Comparison of ENCODE assay signal across 1 cellular context in genomic region chr22:24179478-24180210, GRCh38.
TF ChIP-seq lines count a peak whose summit lies in the region.

No MANE protein-coding gene starts in this region.

TF ChIP-seq in HepG2, 621 proteins besides CTCF, POLR2A, EP300 and RAD21:
- no peak for TF ChIP-seq XRCC5 (optimal IDR thresholded peaks at IDR 0.05; ENCODE audit: low read length)
- no peak for TF ChIP-seq ZNF839 (CRISPR knock-in tag; IDR thresholded peaks at IDR 0.05; ENCODE audit: borderline replicate concordance)
- TF ChIP-seq AGO2 (optimal IDR thresholded peaks at IDR 0.05; ENCODE audit: low read depth, low read length), result peak; percentile 81
- TF ChIP-seq RELA (CRISPR knock-in tag; IDR thresholded peaks at IDR 0.05), result no peak
- TF ChIP-seq HINFP (CRISPR knock-in tag; IDR thresholded peaks at IDR 0.05; ENCODE audit: low read depth), result no peak
- TF ChIP-seq CREB1 (IDR thresholded peaks at IDR 0.05), result no peak
- no peak for TF ChIP-seq CREB1 (CRISPR knock-in tag; IDR thresholded peaks at IDR 0.05)
- peak; percentile 93 for TF ChIP-seq RBM22 (optimal IDR thresholded peaks at IDR 0.05; ENCODE audit: low read length)
- TF ChIP-seq ZNF232 (CRISPR knock-in tag; IDR thresholded peaks at IDR 0.05; ENCODE audit: borderline replicate concordance), result no peak
- no peak for TF ChIP-seq PAWR (CRISPR knock-in tag; IDR thresholded peaks at IDR 0.05; ENCODE audit: borderline replicate concordance)
- no peak for TF ChIP-seq CBX2 (IDR thresholded peaks at IDR 0.05; ENCODE audit: low read depth, low read length)
- TF ChIP-seq CBX2 (CRISPR knock-in tag; IDR thresholded peaks at IDR 0.05; ENCODE audit: low read depth), result no peak
